Comparison of ENCODE assay signal across 11 cellular contexts in genomic region chr21:37006243-37006520, GRCh38. TPM values are rescaled to one million over a fixed set of nuclear protein-coding genes. Genes with fewer than 3 reads are reported as not detected.
DNase-seq lines count a peak whose midpoint lies in the region; ATAC-seq and TF ChIP-seq lines count a peak whose summit lies in the region.
"Had no signal": no experiment of that assay in that cellular context is flagged by ENCODE, and none has a peak within 500 bp of the region (broad histone marks: within the 10 kb centered on the region; RNA-seq: fewer than 3 reads in every experiment).

No MANE protein-coding gene starts in this region.

- peaks cover 12% of the 10 kb centered on the region for H3K9me3 Mint-ChIP-seq in nephron progenitor cell
- H3K9me3 Mint-ChIP-seq in T-helper 2 cell treated with Interferon-gamma antibody and Interleukin-4, amounts not matched to agents 5 μg/mL and 100 μg/mL, for 36 hours: no peaks in the 10 kb centered on the region
- H3K9me3 Mint-ChIP-seq: natural killer cell treated with Interleukin-12 subunit alpha and Interleukin-12 subunit beta and Interleukin-15 and Interleukin-18, amount 100 ng/mL, for 72 hours had no signal

- H3K27ac Mint-ChIP-seq in nephron progenitor cell: no peak overlapping the region
- H3K27ac Mint-ChIP-seq in T-helper 2 cell treated with Interferon-gamma antibody and Interleukin-4, amounts not matched to agents 5 μg/mL and 100 μg/mL, for 36 hours: no peak overlapping the region
- H3K27ac Mint-ChIP-seq: natural killer cell treated with Interleukin-12 subunit alpha and Interleukin-12 subunit beta and Interleukin-15 and Interleukin-18, amount 100 ng/mL, for 72 hours had no signal

- peaks cover 31% of the 10 kb centered on the region for H3K27me3 ChIP-seq in AG04450 (ENCODE audit: control insufficient read depth, insufficient read depth, low read length)
- H3K27me3 ChIP-seq in HUES48 (ENCODE audit: control insufficient read depth, insufficient read depth, low read length): peaks cover 53% of the 10 kb centered on the region
- H3K27me3 ChIP-seq in ectodermal cell (ENCODE audit: control insufficient read depth, insufficient read depth, low read length, poor library complexity, severe bottlenecking): peaks cover 55% of the 10 kb centered on the region

- H3K36me3 ChIP-seq in HUES48 (ENCODE audit: control insufficient read depth, insufficient read depth, low read length): no peaks in the 10 kb centered on the region
- H3K36me3 ChIP-seq in ectodermal cell (ENCODE audit: control insufficient read depth, insufficient read depth, low read length): no peaks in the 10 kb centered on the region

- TF ChIP-seq CTCF in AG04450 (IDR thresholded peaks at IDR 0.05; ENCODE audit: low read depth, low read length) (no peak), nephron progenitor cell (IDR thresholded peaks at IDR 0.05) (no peak)

- 0 to 1% methylated on average over 20 of the region's 20 CpGs for WGBS in ectodermal cell, 2 experiments

- CTCF ChIA-PET in AG04450 (lab: Charles Lee): interaction anchor here (0.6 kb wide), 1 partner anchor 126 kb away, joined by 4 read pairs; no protein-coding TSS in a partner anchor

- H3K36me3 Mint-ChIP-seq in nephron progenitor cell (ENCODE audit: low read depth): no peaks in the 10 kb centered on the region
- H3K36me3 Mint-ChIP-seq in T-helper 2 cell treated with Interferon-gamma antibody and Interleukin-4, amounts not matched to agents 5 μg/mL and 100 μg/mL, for 36 hours (ENCODE audit: low read depth): no peaks in the 10 kb centered on the region
- H3K36me3 Mint-ChIP-seq: natural killer cell treated with Interleukin-12 subunit alpha and Interleukin-12 subunit beta and Interleukin-15 and Interleukin-18, amount 100 ng/mL, for 72 hours had no signal

- H3K9me3 ChIP-seq in AG04450 (ENCODE audit: control insufficient read depth, insufficient read depth, low read length): peaks cover 11% of the 10 kb centered on the region
- no peaks in the 10 kb centered on the region for H3K9me3 ChIP-seq in HUES48 (ENCODE audit: control insufficient read depth, insufficient read depth, low read length)
- no peaks in the 10 kb centered on the region for H3K9me3 ChIP-seq in ectodermal cell (ENCODE audit: control insufficient read depth, low read length)

- H3K4me1 ChIP-seq in HUES48 (ENCODE audit: control insufficient read depth, insufficient read depth, low read length) (0 out of 2 replicates have a peak, but pooled peaks cover 6% of the 10 kb centered on the region), ectodermal cell (ENCODE audit: control insufficient read depth, insufficient read depth, low read length) (peaks cover 8% of the 10 kb centered on the region)

- ATAC-seq in GM21423 (IDR thresholded peaks at IDR 0.05; ENCODE audit: unreplicated experiment): no peak

- no peak overlapping the region for H3K27ac ChIP-seq in AG04450 (ENCODE audit: low read depth, low read length)
- no peak overlapping the region for H3K27ac ChIP-seq in HUES48 (ENCODE audit: low read depth, low read length)
- H3K27ac ChIP-seq in ectodermal cell (ENCODE audit: insufficient read depth, low read depth, low read length, poor library complexity, severe bottlenecking): no peak overlapping the region
- H3K27ac ChIP-seq: SK-N-MC had no signal

- peaks cover 83% of the 10 kb centered on the region for H3K27me3 Mint-ChIP-seq in nephron progenitor cell (ENCODE audit: low read depth, poor library complexity)
- H3K27me3 Mint-ChIP-seq in T-helper 2 cell treated with Interferon-gamma antibody and Interleukin-4, amounts not matched to agents 5 μg/mL and 100 μg/mL, for 36 hours (ENCODE audit: low read depth): peaks cover 37% of the 10 kb centered on the region

- peak overlapping the region; percentile 66 for H3K4me3 Mint-ChIP-seq in nephron progenitor cell
- H3K4me3 Mint-ChIP-seq in T-helper 2 cell treated with Interferon-gamma antibody and Interleukin-4, amounts not matched to agents 5 μg/mL and 100 μg/mL, for 36 hours: no peak overlapping the region
- H3K4me3 Mint-ChIP-seq: natural killer cell treated with Interleukin-12 subunit alpha and Interleukin-12 subunit beta and Interleukin-15 and Interleukin-18, amount 100 ng/mL, for 72 hours had no signal

- no peak overlapping the region for H3K9ac ChIP-seq in HUES48 (ENCODE audit: low read depth, low read length)

- H3K4me1 Mint-ChIP-seq in nephron progenitor cell: peaks cover 15% of the 10 kb centered on the region
- peaks cover 21% of the 10 kb centered on the region for H3K4me1 Mint-ChIP-seq in T-helper 2 cell treated with Interferon-gamma antibody and Interleukin-4, amounts not matched to agents 5 μg/mL and 100 μg/mL, for 36 hours (ENCODE audit: low read depth)

- POLR2A ChIA-PET in AG04450 (lab: Yijun Ruan, JAX): no interaction called here

- DNase-seq in AG04450 (ENCODE audit: low read depth, low spot score) (no peak), nephron progenitor cell (no peak), NCI-H510A treated with DMSO at 0.1 percent for 48 hours (lab: John Stamatoyannopoulos, UW) (no peak)
- DNase-seq in T-helper 2 cell treated with Interferon-gamma antibody and Interleukin-4, amounts not matched to agents 5 μg/mL and 100 μg/mL, for 36 hours (ENCODE audit: low spot score): no peak
- no peak for DNase-seq in stimulated activated naive CD4-positive, alpha-beta T cell treated with Interleukin-2 at 50 U/mL for 16 hours (lab: John Stamatoyannopoulos, UW)
- DNase-seq: amniotic stem cell had no signal

- peak overlapping the region; percentile 41 for H3K4me3 ChIP-seq in AG04450 (ENCODE audit: low read depth, low read length)
- peak overlapping the region; percentile 65 for H3K4me3 ChIP-seq in HUES48 (ENCODE audit: low read depth, low read length)
- H3K4me3 ChIP-seq in ectodermal cell (ENCODE audit: insufficient read depth, low read depth, low read length): peak overlapping the region; percentile 43
- H3K4me3 ChIP-seq: SK-N-MC had no signal

RNA-seq across cellular contexts. Expression of gene RIPPLY3, which starts 0.3 kb away (rescaled TPM):
- 0.04 TPM in 1 of 2 replicates, not detected in the other for polyA plus RNA-seq in AG04450 (2011; rRNA removed)
- not detected in 2 replicates for polyA minus RNA-seq in AG04450 (2011; rRNA and poly(A)+ RNA removed)
- 2.6 TPM for polyA plus RNA-seq in ectodermal cell (2013, experiment 1 of 4)
- 1.8 TPM for polyA plus RNA-seq in ectodermal cell (2013, experiment 2 of 4)
- 2.8 TPM for polyA plus RNA-seq in ectodermal cell (2013, experiment 3 of 4)
- polyA plus RNA-seq in ectodermal cell (2013, experiment 4 of 4): 4.5 TPM

RNA-seq across cellular contexts. Expression of gene HLCS, which starts 39.7 kb away (rescaled TPM):
- polyA plus RNA-seq in AG04450 (2011; rRNA removed): 19.5 and 22.3 TPM in 2 replicates
- polyA minus RNA-seq in AG04450 (2011; rRNA and poly(A)+ RNA removed): 24.3 and 26.0 TPM in 2 replicates
- 23.1 TPM for polyA plus RNA-seq in ectodermal cell (2013, experiment 1 of 4)
- 27.0 TPM for polyA plus RNA-seq in ectodermal cell (2013, experiment 2 of 4)
- 16.6 TPM for polyA plus RNA-seq in ectodermal cell (2013, experiment 3 of 4)
- polyA plus RNA-seq in ectodermal cell (2013, experiment 4 of 4): 18.4 TPM
